ENCODE assay signal across 1 cellular context in the genomic region with DNA sequence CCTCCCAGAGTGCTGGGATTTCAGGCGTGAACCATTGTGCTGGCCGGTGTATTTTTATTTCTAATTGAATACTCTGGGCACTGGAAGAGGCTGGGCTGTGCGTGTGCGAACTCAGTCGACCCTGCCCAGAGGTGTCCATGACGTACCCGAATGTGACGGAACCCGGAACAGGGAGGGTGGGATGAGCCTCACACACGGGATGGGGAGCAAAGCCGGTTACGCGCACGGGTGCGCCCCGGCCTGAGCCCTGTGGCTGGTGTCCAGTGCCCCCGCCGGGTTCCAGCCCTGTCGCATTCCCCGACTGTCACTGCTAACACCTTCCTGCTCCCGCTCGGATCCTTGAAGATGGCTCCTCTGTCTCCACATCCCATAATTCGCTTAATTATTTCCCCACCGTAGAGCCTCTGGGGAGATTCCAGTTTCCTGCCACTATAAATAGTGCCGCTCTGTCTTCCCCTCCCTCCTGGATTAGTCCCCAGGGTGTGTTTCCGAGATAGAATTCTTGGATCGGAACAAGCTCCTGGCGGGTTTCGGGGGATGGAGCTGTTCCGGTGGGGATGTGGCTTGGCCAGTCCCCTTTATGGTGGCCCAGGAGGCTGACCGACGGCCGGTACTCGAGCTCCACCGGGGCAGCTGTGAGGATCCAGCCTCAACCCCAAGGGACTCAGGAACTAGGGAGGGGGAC.
TF ChIP-seq lines count a peak whose summit lies in the region.

No MANE protein-coding gene starts in this region.

TF ChIP-seq in HEK293T, 16 proteins besides CTCF, POLR2A, EP300 and RAD21 (continued from another document):
- TF ChIP-seq, protein P1, sequence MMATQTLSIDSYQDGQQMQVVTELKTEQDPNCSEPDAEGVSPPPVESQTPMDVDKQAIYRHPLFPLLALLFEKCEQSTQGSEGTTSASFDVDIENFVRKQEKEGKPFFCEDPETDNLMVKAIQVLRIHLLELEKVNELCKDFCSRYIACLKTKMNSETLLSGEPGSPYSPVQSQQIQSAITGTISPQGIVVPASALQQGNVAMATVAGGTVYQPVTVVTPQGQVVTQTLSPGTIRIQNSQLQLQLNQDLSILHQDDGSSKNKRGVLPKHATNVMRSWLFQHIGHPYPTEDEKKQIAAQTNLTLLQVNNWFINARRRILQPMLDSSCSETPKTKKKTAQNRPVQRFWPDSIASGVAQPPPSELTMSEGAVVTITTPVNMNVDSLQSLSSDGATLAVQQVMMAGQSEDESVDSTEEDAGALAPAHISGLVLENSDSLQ (IDR thresholded peaks at IDR 0.05) = no peak
- no peak for TF ChIP-seq TARDBP (IDR thresholded peaks at IDR 0.05)
- no peak for TF ChIP-seq CTBP1 (IDR thresholded peaks at IDR 0.05; ENCODE audit: borderline replicate concordance)
- no peak for TF ChIP-seq LEF1 (IDR thresholded peaks at IDR 0.05; ENCODE audit: borderline replicate concordance)
